ENCODE assay signal across 14 cellular contexts in genomic region chr13:109146393-109146792, GRCh38.
"Had no signal": no experiment of that assay in that cellular context is flagged by ENCODE, and none has a peak within 500 bp of the region (broad histone marks: within the 10 kb centered on the region; RNA-seq: fewer than 3 reads in every experiment).

No MANE protein-coding gene starts in this region.

- H3K27me3 ChIP-seq: cardiac muscle cell, hepatocyte had no signal

- H3K9me3 ChIP-seq: left lung, thoracic aorta had no signal

- ATAC-seq: activated CD4-positive, CD25-positive, alpha-beta regulatory T cell treated with anti-CD3 and anti-CD28 coated beads, Interleukin-2, amount 50 U/mL, for 24 hours; activated T-helper 17 cell treated with anti-CD3 and anti-CD28 coated beads, Interleukin-2, amount 50 U/mL, for 72 hours; natural killer cell; T-cell had no signal

- H3K27ac ChIP-seq: cardiac muscle cell, hepatocyte, left lung had no signal

- H3K4me2 ChIP-seq: hepatocyte, smooth muscle cell had no signal

- H3K4me1 ChIP-seq: left lung had no signal

- H3K36me3 ChIP-seq: cardiac muscle cell, left lung, thoracic aorta had no signal

- H3K4me3 ChIP-seq: cardiac muscle cell, hepatocyte, left lung, smooth muscle cell, thoracic aorta had no signal

- DNase-seq: activated naive CD4-positive, alpha-beta T cell treated with anti-CD3 and anti-CD28 coated beads, Interleukin-2, amount 10 ng/mL, durations not matched to agents 7 days and 5 days; islet precursor cell; left lung; natural killer cell; posterior cingulate gyrus; right cardiac atrium; T-cell; T-helper 9 cell had no signal
